In genomic region chr4:80387390-80388283, GRCh38 we compare ENCODE assay signal across 1 cellular context.
TF ChIP-seq lines count a peak whose summit lies in the region.

No MANE protein-coding gene starts in this region.

TF ChIP-seq in WTC11, 78 proteins besides CTCF, POLR2A, EP300 and RAD21 (continued from another document):
- TF ChIP-seq, protein P1, sequence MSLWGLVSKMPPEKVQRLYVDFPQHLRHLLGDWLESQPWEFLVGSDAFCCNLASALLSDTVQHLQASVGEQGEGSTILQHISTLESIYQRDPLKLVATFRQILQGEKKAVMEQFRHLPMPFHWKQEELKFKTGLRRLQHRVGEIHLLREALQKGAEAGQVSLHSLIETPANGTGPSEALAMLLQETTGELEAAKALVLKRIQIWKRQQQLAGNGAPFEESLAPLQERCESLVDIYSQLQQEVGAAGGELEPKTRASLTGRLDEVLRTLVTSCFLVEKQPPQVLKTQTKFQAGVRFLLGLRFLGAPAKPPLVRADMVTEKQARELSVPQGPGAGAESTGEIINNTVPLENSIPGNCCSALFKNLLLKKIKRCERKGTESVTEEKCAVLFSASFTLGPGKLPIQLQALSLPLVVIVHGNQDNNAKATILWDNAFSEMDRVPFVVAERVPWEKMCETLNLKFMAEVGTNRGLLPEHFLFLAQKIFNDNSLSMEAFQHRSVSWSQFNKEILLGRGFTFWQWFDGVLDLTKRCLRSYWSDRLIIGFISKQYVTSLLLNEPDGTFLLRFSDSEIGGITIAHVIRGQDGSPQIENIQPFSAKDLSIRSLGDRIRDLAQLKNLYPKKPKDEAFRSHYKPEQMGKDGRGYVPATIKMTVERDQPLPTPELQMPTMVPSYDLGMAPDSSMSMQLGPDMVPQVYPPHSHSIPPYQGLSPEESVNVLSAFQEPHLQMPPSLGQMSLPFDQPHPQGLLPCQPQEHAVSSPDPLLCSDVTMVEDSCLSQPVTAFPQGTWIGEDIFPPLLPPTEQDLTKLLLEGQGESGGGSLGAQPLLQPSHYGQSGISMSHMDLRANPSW (CRISPR knock-in tag; conservative IDR thresholded peaks at IDR 0.05; ENCODE audit: low read depth), result no peak
- no peak for TF ChIP-seq OVOL2 (CRISPR knock-in tag; IDR thresholded peaks at IDR 0.05; ENCODE audit: borderline replicate concordance)
- no peak for TF ChIP-seq ZSCAN18 (CRISPR knock-in tag; IDR thresholded peaks at IDR 0.05)
- no peak for TF ChIP-seq ZNF396 (CRISPR knock-in tag; IDR thresholded peaks at IDR 0.05; ENCODE audit: borderline replicate concordance)
- no peak for TF ChIP-seq GRHL2 (CRISPR knock-in tag; IDR thresholded peaks at IDR 0.05; ENCODE audit: insufficient replicate concordance, severe bottlenecking)
- TF ChIP-seq, protein P2, sequence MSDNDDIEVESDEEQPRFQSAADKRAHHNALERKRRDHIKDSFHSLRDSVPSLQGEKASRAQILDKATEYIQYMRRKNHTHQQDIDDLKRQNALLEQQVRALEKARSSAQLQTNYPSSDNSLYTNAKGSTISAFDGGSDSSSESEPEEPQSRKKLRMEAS (CRISPR knock-in tag; IDR thresholded peaks at IDR 0.05), result no peak
